Comparison of ENCODE assay signal across 10 cellular contexts in the genomic region with DNA sequence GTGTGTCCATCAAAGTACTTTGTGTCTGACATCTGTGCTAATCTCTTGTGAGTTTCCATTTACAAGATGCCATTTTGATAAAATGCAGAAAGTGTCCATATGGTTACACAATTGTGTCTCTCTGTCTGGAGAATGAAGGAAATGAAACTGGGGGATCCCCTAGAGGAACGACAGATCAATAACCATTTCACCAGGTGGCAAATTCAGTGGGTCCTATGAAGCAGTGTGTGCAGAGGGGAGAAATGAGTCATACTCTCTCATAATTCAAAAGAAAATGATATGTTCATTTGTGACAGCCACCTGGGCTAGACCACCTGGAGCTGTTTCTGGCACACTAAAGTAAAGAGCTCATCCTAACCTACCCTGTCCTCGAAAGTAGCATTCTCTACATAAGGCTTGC. TPM values are rescaled to one million over a fixed set of nuclear protein-coding genes. Genes with fewer than 3 reads are reported as not detected.
DNase-seq lines count a peak whose midpoint lies in the region; ATAC-seq, FAIRE-seq and TF ChIP-seq lines count a peak whose summit lies in the region.
"Had no signal": no experiment of that assay in that cellular context is flagged by ENCODE, and none has a peak within 500 bp of the region (broad histone marks: within the 10 kb centered on the region; RNA-seq: fewer than 3 reads in every experiment).

No MANE protein-coding gene starts in this region.

- WGBS in small intestine, 3 donors, result 10 to 54% (median 42%) methylated on average over 2 of the region's 2 CpGs

- no peaks in the 10 kb centered on the region for H3K36me3 ChIP-seq in small intestine (ENCODE audit: control insufficient read depth in 2 of 2, insufficient read depth in 2 of 2, low read length in 2 of 2)

- no peak for TF ChIP-seq CTCF in foreskin keratinocyte (conservative IDR thresholded peaks at IDR 0.05)

- no peaks in the 10 kb centered on the region for H3K27me3 ChIP-seq in foreskin keratinocyte
- no peaks in the 10 kb centered on the region for H3K27me3 ChIP-seq in small intestine (ENCODE audit: control insufficient read depth in 2 of 2, insufficient read depth in 2 of 2, low read length in 2 of 2)

- H3K4me1 ChIP-seq in foreskin keratinocyte, result peaks cover 10% of the 10 kb centered on the region
- H3K4me1 ChIP-seq in small intestine (ENCODE audit: control insufficient read depth in 2 of 2, insufficient read depth in 1 of 2, low read depth in 1 of 2, low read length in 1 of 2), result no peaks in the 10 kb centered on the region
- H3K4me1 ChIP-seq: parathyroid adenoma had no signal

- no peak overlapping the region for H3K4me3 ChIP-seq in small intestine (ENCODE audit: low read depth in 1 of 2, low read length in 2 of 2)

- H3K9me3 ChIP-seq in small intestine (ENCODE audit: control insufficient read depth, low read depth), result no peaks in the 10 kb centered on the region

- H3K27ac ChIP-seq in foreskin keratinocyte, result no peak overlapping the region
- H3K27ac ChIP-seq in small intestine (ENCODE audit: low read depth in 1 of 2, low read length in 1 of 2), result no peak overlapping the region
- H3K27ac ChIP-seq: parathyroid adenoma had no signal

- ATAC-seq in GM18858 (IDR thresholded peaks at IDR 0.05; ENCODE audit: unreplicated experiment), result peak; percentile 93
- peak; percentile 93 for ATAC-seq in HG02588 (IDR thresholded peaks at IDR 0.05; ENCODE audit: unreplicated experiment)
- ATAC-seq in foreskin keratinocyte, result peak; percentile 4

- FAIRE-seq in small intestine (lab: Jason Lieb, UNC), result no peak

- DNase-seq in NAMALWA (ENCODE audit: low spot score) (peak; percentile 86), foreskin keratinocyte (no peak), small intestine (no peak), SW480 (ENCODE audit: low spot score) (no peak), retina (no peak), NCI-H187 (lab: John Stamatoyannopoulos, UW) (no peak)
- DNase-seq: IMR-90 had no signal

RNA-seq across cellular contexts. Expression of gene CD47, which starts 10.1 kb away (rescaled TPM):
- total RNA-seq in foreskin keratinocyte, result 99.6 and 110 TPM in 2 replicates
- 93.9 and 94.1 TPM in 2 replicates for polyA plus RNA-seq in foreskin keratinocyte
- polyA plus RNA-seq in small intestine, result 10 to 100 TPM; 18.9 to 67.2 (median 29.1) TPM

Comparison
In these comparisons a context has a peak if more than half of its experiments do, and no peak if none do; other contexts are left out.
1. ATAC-seq: peak in every context shown above with its lines; median percentile 93 in GM18858; 93 in HG02588; 4 in foreskin keratinocyte.